Comparison of ENCODE assay signal across 10 cellular contexts in the genomic region with DNA sequence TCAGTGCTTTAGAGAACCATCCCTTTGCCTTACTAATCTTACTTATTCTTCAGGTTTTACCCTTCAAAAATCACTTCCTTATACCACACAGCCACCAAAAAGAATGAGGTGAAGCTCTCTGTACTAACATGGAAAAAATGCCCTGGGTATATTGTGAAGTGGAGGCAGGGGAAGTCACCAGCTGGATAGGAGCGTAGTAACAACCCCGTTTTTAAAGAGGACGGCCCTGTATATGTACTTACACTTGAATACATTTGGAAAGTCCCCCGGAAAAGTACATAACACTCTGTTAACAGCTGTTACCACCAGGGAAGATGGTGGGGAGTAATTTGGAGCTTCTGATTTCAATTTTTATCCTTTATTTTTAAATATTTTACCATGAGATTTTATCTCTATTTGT. TPM values are rescaled to one million over a fixed set of nuclear protein-coding genes. Genes with fewer than 3 reads are reported as not detected.
DNase-seq lines count a peak whose midpoint lies in the region; ATAC-seq and TF ChIP-seq lines count a peak whose summit lies in the region.
"Had no signal": no experiment of that assay in that cellular context is flagged by ENCODE, and none has a peak within 500 bp of the region (broad histone marks: within the 10 kb centered on the region; RNA-seq: fewer than 3 reads in every experiment).

No MANE protein-coding gene starts in this region.

- no peaks in the 10 kb centered on the region for H3K36me3 Mint-ChIP-seq in activated naive CD8-positive, alpha-beta T cell
- no peaks in the 10 kb centered on the region for H3K36me3 Mint-ChIP-seq in naive B cell

- DNase-seq in naive B cell (peak; percentile 19), iPS-NIHi11 (ENCODE audit: low spot score) (no peak), occipital lobe (lab: John Stamatoyannopoulos, UW) (no peak)
- DNase-seq: heart left ventricle; stimulated activated CD4-positive, alpha-beta T cell treated with anti-CD3 and anti-CD28 coated beads, Interleukin-2, amount 100 ng/mL, for 48 hours had no signal

- peak overlapping the region; percentile 39 for H3K4me3 ChIP-seq in DOHH2 (ENCODE audit: low read length)
- H3K4me3 ChIP-seq: heart left ventricle had no signal

- H3K27ac ChIP-seq in DOHH2 (ENCODE audit: low read depth, low read length) = peak overlapping the region; percentile 43

- H4K20me1 ChIP-seq in DOHH2 (ENCODE audit: control insufficient read depth, insufficient read depth, low read depth, low read length) = no peaks in the 10 kb centered on the region

- no peaks in the 10 kb centered on the region for H3K9me3 Mint-ChIP-seq in activated naive CD8-positive, alpha-beta T cell (ENCODE audit: low read depth)
- H3K9me3 Mint-ChIP-seq in naive B cell = no peaks in the 10 kb centered on the region

- peaks cover 59% of the 10 kb centered on the region for H3K4me1 Mint-ChIP-seq in activated naive CD8-positive, alpha-beta T cell (ENCODE audit: low read depth)
- H3K4me1 Mint-ChIP-seq in naive B cell = peaks cover 32 to 56% (median 49%) of the 10 kb centered on the region in 3 donors

- H3K9me2 ChIP-seq in DOHH2 (replicated peaks; ENCODE audit: control insufficient read depth, low read length) = no peaks in the 10 kb centered on the region

- H3K4me3 Mint-ChIP-seq in activated naive CD8-positive, alpha-beta T cell = peak overlapping the region; percentile 40
- peak overlapping the region in 7 of 8 donors; percentile 14 to 72 (median 49) for H3K4me3 Mint-ChIP-seq in naive B cell

- peaks cover 6% of the 10 kb centered on the region; the same call in 1 of the 2 replicates for H3F3A ChIP-seq in DOHH2 (ENCODE audit: control insufficient read depth, insufficient read depth)

- H3K27ac Mint-ChIP-seq in activated naive CD8-positive, alpha-beta T cell = peak overlapping the region; percentile 92
- H3K27ac Mint-ChIP-seq in naive B cell = peak overlapping the region; percentile 86 to 92 (median 89)

- no peaks in the 10 kb centered on the region for H3K79me2 ChIP-seq in DOHH2 (ENCODE audit: control insufficient read depth, low read length)

- H3K36me3 ChIP-seq in DOHH2 (ENCODE audit: control insufficient read depth, low read length) = peaks cover 6% of the 10 kb centered on the region; the same call in 1 of the 2 replicates
- H3K36me3 ChIP-seq: heart left ventricle had no signal

- H3K4me2 ChIP-seq in DOHH2 (ENCODE audit: low read length) = peak overlapping the region; percentile 56

- H3K4me1 ChIP-seq in DOHH2 (ENCODE audit: control insufficient read depth, low read length) = peaks cover 44% of the 10 kb centered on the region

- no peaks in the 10 kb centered on the region for H3K9me3 ChIP-seq in DOHH2 (ENCODE audit: control insufficient read depth, insufficient read depth, low read length)
- H3K9me3 ChIP-seq: heart left ventricle had no signal

- TF ChIP-seq CTCF in DOHH2 (IDR thresholded peaks at IDR 0.05; ENCODE audit: low read depth, low read length, poor library complexity, severe bottlenecking) = no peak

- no peaks in the 10 kb centered on the region for H3K27me3 ChIP-seq in DOHH2 (ENCODE audit: control insufficient read depth, low read length)
- H3K27me3 ChIP-seq: heart left ventricle had no signal

- no peaks in the 10 kb centered on the region for H3K27me3 Mint-ChIP-seq in activated naive CD8-positive, alpha-beta T cell
- no peaks in the 10 kb centered on the region for H3K27me3 Mint-ChIP-seq in naive B cell

- ATAC-seq in HG03196 (IDR thresholded peaks at IDR 0.05; ENCODE audit: unreplicated experiment) (peak; percentile 44), naive B cell (ENCODE audit: low read depth in 2 of 2) (peak; percentile 85 to 87), HG03378 (IDR thresholded peaks at IDR 0.05; ENCODE audit: unreplicated experiment) (no peak), HG02938 (IDR thresholded peaks at IDR 0.05; ENCODE audit: unreplicated experiment) (no peak)

RNA-seq across cellular contexts. Expression of a gene that starts 28.2 kb away (rescaled TPM):
- polyA plus RNA-seq in naive B cell (ENCODE audit: low read depth in 6 of 6) = 100 to 1,000 TPM in 5 of 6 donors, 10 to 100 TPM in 1; 96.3 to 134 (median 115) TPM
- 87.2 TPM for total RNA-seq in occipital lobe

RNA-seq across cellular contexts. Expression of a gene that starts 47.3 kb away (rescaled TPM):
- polyA plus RNA-seq in naive B cell (ENCODE audit: low read depth in 6 of 6) = 100 to 1,000 TPM; 251 to 474 (median 307) TPM
- total RNA-seq in occipital lobe = 551 TPM

Comparison
In these comparisons a context has a peak if more than half of its experiments do, and no peak if none do; other contexts are left out.
1. ATAC-seq: peak in HG03196 (single experiment) and naive B cell (2 of 2); none in HG03378 (single experiment) and HG02938 (single experiment).